26 cellular contexts compared by ENCODE assay signal in the genomic region with DNA sequence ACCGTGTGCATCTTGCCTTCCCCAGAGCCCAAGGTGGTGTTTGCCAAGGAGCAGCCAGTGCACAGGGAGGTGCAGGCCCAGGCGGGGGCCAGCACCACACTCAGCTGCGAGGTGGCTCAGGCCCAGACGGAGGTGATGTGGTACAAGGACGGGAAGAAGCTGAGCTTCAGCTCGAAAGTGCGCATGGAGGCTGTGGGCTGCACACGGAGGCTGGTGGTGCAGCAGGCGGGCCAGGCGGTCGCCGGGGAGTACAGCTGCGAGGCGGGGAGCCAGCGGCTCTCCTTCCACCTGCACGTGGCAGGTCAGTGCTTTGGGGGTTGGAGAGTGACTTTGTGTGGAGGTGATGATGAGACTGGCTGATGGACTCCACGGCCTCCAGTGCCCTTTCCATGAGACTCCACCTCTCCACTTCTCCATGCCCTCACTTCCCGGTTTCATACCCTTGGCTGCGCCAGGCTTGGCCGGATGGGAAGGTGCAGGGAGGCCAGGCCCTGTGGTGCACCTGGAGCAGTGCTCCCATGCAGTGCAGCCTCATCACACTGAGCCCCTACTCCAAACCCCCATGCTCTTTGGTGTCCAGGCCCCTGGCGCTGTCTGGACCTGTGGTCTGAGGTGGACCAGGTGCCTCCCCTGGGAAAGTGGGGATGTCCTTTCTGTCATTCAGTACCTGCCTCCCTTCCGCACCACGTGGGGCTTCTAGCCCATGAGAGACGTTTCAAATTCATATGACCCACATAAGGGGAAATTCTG.
"Had no signal": no experiment of that assay in that cellular context is flagged by ENCODE, and none has a peak within 500 bp of the region (broad histone marks: within the 10 kb centered on the region; RNA-seq: fewer than 3 reads in every experiment).

No MANE protein-coding gene starts in this region.

- H3K9me3 ChIP-seq: pancreas, prostate gland, thoracic aorta had no signal

- H3K27ac ChIP-seq: heart left ventricle, neural progenitor cell, pancreas, prostate gland, skin epidermis, spleen, suprapubic skin, thoracic aorta, tibial nerve, upper lobe of left lung had no signal

- H3K4me2 ChIP-seq: neural progenitor cell had no signal

- ATAC-seq: left lobe of liver; natural killer cell; pancreas; sciatic nerve; stimulated activated effector memory CD8-positive, alpha-beta T cell treated with anti-CD3 and anti-CD28 coated beads, Interleukin-12 subunit alpha, Interleukin-12 subunit beta, amount 100 ng/mL, for 72 hours had no signal

- H3K9ac ChIP-seq: neural progenitor cell had no signal

- FAIRE-seq: keratinocyte, pancreas, urothelium cell line had no signal

- H3K27me3 ChIP-seq: heart left ventricle, neural progenitor cell, pancreas, spleen, suprapubic skin, tibial nerve, upper lobe of left lung had no signal

- DNase-seq: glutamatergic neuron; heart left ventricle; hippocampal formation; kidney glomerular epithelial cell; left cardiac atrium; mesendoderm; naive B cell; natural killer cell; nephron progenitor cell; spleen; stimulated activated CD4-positive, alpha-beta T cell treated with anti-CD3 and anti-CD28 coated beads, Interleukin-4, amount 100 ng/mL, for 24 hours; stimulated activated naive CD4-positive, alpha-beta T cell had no signal

- H3K36me3 ChIP-seq: neural progenitor cell, pancreas, prostate gland, thoracic aorta had no signal

- H2AFZ ChIP-seq: neural progenitor cell had no signal

- H3K4me3 ChIP-seq: heart left ventricle, lung, neural progenitor cell, pancreas, prostate gland, skin epidermis, spleen, suprapubic skin, thoracic aorta, tibial nerve, upper lobe of left lung had no signal

- H3K4me1 ChIP-seq: neural progenitor cell, pancreas, prostate gland, spleen, suprapubic skin, tibial nerve, upper lobe of left lung had no signal
